8 cellular contexts compared by ENCODE assay signal in the genomic region with DNA sequence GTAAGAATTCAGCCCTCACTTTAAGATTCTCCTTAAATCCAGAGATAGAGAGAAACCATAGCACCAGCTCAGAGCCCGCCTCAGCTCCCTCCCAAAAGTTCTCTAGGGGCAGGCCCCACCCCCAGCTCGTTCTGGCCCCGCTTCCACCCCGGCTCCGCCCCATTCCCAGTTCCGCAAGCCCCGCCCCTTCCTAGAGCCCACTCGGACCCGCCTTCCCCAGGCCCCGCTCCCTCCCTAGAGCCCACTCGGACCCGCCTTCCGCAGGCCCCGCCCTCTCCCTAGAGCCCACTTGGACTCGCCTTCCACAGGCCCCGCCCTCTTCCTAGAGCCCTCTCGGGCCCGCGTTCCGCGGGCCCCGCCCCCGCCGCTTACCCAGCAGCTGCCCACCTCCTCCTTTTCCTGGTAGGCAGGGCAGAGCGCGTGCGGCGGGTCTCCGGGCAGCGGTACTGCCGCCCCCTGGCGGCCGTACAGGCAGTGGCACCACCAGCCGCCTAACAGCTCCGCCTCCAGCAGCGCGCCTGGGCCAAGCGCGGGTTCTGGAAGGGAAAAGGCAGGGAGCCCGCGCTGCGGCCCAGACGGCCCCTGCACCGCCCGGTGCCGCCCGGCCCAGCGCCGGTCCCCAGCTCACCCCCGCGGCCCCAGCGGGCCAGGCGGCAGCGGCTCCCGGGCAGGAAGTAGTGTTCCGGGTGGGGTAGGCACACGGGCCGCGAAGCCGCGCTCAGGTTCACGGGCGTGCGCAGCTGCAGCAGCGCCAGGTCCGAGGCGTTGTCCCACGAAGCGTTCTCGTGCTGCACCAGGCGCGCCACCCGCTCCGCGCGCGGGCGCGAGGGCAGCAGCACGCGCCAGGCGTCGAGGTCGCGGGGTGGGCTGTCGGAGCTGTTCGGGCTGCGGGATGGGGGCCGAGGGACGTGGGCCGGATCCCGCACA. TPM values are rescaled to one million over a fixed set of nuclear protein-coding genes. Genes with fewer than 3 reads are reported as not detected.
DNase-seq lines count a peak whose midpoint lies in the region; ATAC-seq and TF ChIP-seq lines count a peak whose summit lies in the region.

No MANE protein-coding gene starts in this region.

- H3K27me3 Mint-ChIP-seq in CD14-positive monocyte (ENCODE audit: low read depth in 3 of 3): peaks cover 0 to 4% (median 2%) of the 10 kb centered on the region in 3 donors

- no peaks in the 10 kb centered on the region for H3K27me3 ChIP-seq in liver (ENCODE audit: control insufficient read depth in 4 of 4, insufficient read depth in 4 of 4, low read length in 3 of 4)

- TF ChIP-seq CTCF in CD14-positive monocyte (IDR thresholded peaks at IDR 0.05) (peak; percentile 90), liver (IDR thresholded peaks at IDR 0.05; ENCODE audit: low read depth, low read length, missing input control) (peak; percentile 99)

- ATAC-seq in GM19395 (IDR thresholded peaks at IDR 0.05; ENCODE audit: unreplicated experiment): peak; percentile 82
- ATAC-seq in HG03558 (IDR thresholded peaks at IDR 0.05; ENCODE audit: extremely low read depth, unreplicated experiment): peak; percentile 73

- H3K36me3 ChIP-seq in liver (ENCODE audit: control insufficient read depth in 4 of 4, insufficient read depth in 3 of 4, low read depth in 1 of 4, low read length in 3 of 4): no peaks in the 10 kb centered on the region

- peaks cover 36% of the 10 kb centered on the region for H3K4me1 Mint-ChIP-seq in CD14-positive monocyte

- intact Hi-C loops in CD14-positive monocyte (cut with micrococcal nuclease): loop anchor here (1.0 to 10.0 kb wide), 6 partner anchors 14 to 148 kb away; a partner anchor contains a TSS

- 4% methylated on average over 92 of the region's 92 CpGs for WGBS in liver

- H3K4me3 Mint-ChIP-seq in CD14-positive monocyte: peak overlapping the region; percentile 73 to 85

- H3K4me1 ChIP-seq in liver (ENCODE audit: control insufficient read depth in 4 of 4, insufficient read depth in 4 of 4, low read length in 3 of 4): peaks cover 14 to 26% (median 19%) of the 10 kb centered on the region in 4 donors

- H3K9me3 ChIP-seq in liver (ENCODE audit: control insufficient read depth in 4 of 4, low read length in 3 of 4): no peaks in the 10 kb centered on the region

- H3K4me3 ChIP-seq in liver (ENCODE audit: low read depth in 1 of 3, low read length in 3 of 3): peak overlapping the region; percentile 38 to 62 (median 53)

- peaks cover 0 to 5% (median 0%) of the 10 kb centered on the region in 7 donors for H3K9me3 Mint-ChIP-seq in CD14-positive monocyte

- DNase-seq in CD14-positive monocyte (ENCODE audit: low spot score): peak; percentile 93
- DNase-seq in NCI-H69 (lab: John Stamatoyannopoulos, UW): peak; percentile 100
- DNase-seq in activated CD4-positive, alpha-beta T cell treated with anti-CD3 and anti-CD28 coated beads, Interleukin-2, amount 50 U/mL, for 1 hour: peak; percentile 93
- peak; percentile 99 for DNase-seq in dermis blood vessel endothelial cell
- peak; percentile 97 for DNase-seq in stimulated activated CD4-positive, alpha-beta T cell treated with anti-CD3 and anti-CD28 coated beads, Interleukin-4, amount 100 ng/mL, for 1 hour

- peak overlapping the region; percentile 32 to 75 for H3K9ac ChIP-seq in liver (ENCODE audit: low read depth in 1 of 2, low read length in 2 of 2)

- peak overlapping the region; percentile 85 to 95 (median 93) for H3K27ac Mint-ChIP-seq in CD14-positive monocyte

- H3K27ac ChIP-seq in liver (ENCODE audit: low read depth in 1 of 2, low read length in 2 of 2): peak overlapping the region; percentile 63 to 81

- H3K36me3 Mint-ChIP-seq in CD14-positive monocyte: peaks cover 0 to 3% of the 10 kb centered on the region in 2 donors

- peak; percentile 90 to 92 for TF ChIP-seq RAD21 in liver (IDR thresholded peaks at IDR 0.05)

TF ChIP-seq in liver, 16 proteins besides CTCF, POLR2A, EP300 and RAD21:
- TF ChIP-seq GABPA (IDR thresholded peaks at IDR 0.05 in 1 of 2, conservative IDR thresholded peaks at IDR 0.05 in 1 of 2): peak in 1 of 2 donors; percentile 83
- peak; percentile 41 to 54 for TF ChIP-seq RXRA (IDR thresholded peaks at IDR 0.05)
- no peak for TF ChIP-seq TAF1 (conservative IDR thresholded peaks at IDR 0.05)
- peak; percentile 84 for TF ChIP-seq YY1 (IDR thresholded peaks at IDR 0.05)
- TF ChIP-seq HNF4A (conservative IDR thresholded peaks at IDR 0.05): peak; percentile 37 to 45
- peak; percentile 17 to 32 for TF ChIP-seq JUND (IDR thresholded peaks at IDR 0.05)
- TF ChIP-seq SP1 (IDR thresholded peaks at IDR 0.05): peak; percentile 96
- TF ChIP-seq, protein P1, sequence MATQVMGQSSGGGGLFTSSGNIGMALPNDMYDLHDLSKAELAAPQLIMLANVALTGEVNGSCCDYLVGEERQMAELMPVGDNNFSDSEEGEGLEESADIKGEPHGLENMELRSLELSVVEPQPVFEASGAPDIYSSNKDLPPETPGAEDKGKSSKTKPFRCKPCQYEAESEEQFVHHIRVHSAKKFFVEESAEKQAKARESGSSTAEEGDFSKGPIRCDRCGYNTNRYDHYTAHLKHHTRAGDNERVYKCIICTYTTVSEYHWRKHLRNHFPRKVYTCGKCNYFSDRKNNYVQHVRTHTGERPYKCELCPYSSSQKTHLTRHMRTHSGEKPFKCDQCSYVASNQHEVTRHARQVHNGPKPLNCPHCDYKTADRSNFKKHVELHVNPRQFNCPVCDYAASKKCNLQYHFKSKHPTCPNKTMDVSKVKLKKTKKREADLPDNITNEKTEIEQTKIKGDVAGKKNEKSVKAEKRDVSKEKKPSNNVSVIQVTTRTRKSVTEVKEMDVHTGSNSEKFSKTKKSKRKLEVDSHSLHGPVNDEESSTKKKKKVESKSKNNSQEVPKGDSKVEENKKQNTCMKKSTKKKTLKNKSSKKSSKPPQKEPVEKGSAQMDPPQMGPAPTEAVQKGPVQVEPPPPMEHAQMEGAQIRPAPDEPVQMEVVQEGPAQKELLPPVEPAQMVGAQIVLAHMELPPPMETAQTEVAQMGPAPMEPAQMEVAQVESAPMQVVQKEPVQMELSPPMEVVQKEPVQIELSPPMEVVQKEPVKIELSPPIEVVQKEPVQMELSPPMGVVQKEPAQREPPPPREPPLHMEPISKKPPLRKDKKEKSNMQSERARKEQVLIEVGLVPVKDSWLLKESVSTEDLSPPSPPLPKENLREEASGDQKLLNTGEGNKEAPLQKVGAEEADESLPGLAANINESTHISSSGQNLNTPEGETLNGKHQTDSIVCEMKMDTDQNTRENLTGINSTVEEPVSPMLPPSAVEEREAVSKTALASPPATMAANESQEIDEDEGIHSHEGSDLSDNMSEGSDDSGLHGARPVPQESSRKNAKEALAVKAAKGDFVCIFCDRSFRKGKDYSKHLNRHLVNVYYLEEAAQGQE (IDR thresholded peaks at IDR 0.05): peak; percentile 62
- peak; percentile 85 for TF ChIP-seq FOXA1 (IDR thresholded peaks at IDR 0.05)
- TF ChIP-seq HNF4G (IDR thresholded peaks at IDR 0.05): no peak
- TF ChIP-seq FOXA2 (IDR thresholded peaks at IDR 0.05): no peak
- TF ChIP-seq, protein P2, sequence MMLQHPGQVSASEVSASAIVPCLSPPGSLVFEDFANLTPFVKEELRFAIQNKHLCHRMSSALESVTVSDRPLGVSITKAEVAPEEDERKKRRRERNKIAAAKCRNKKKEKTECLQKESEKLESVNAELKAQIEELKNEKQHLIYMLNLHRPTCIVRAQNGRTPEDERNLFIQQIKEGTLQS (IDR thresholded peaks at IDR 0.05): no peak
- TF ChIP-seq NR2F2 (IDR thresholded peaks at IDR 0.05): peak; percentile 50
- TF ChIP-seq, protein P3, sequence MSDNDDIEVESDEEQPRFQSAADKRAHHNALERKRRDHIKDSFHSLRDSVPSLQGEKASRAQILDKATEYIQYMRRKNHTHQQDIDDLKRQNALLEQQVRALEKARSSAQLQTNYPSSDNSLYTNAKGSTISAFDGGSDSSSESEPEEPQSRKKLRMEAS (IDR thresholded peaks at IDR 0.05): peak; percentile 78
- TF ChIP-seq EGR1 (IDR thresholded peaks at IDR 0.05; ENCODE audit: low read depth in 2 of 2): peak; percentile 59 to 71
- TF ChIP-seq, protein P4, sequence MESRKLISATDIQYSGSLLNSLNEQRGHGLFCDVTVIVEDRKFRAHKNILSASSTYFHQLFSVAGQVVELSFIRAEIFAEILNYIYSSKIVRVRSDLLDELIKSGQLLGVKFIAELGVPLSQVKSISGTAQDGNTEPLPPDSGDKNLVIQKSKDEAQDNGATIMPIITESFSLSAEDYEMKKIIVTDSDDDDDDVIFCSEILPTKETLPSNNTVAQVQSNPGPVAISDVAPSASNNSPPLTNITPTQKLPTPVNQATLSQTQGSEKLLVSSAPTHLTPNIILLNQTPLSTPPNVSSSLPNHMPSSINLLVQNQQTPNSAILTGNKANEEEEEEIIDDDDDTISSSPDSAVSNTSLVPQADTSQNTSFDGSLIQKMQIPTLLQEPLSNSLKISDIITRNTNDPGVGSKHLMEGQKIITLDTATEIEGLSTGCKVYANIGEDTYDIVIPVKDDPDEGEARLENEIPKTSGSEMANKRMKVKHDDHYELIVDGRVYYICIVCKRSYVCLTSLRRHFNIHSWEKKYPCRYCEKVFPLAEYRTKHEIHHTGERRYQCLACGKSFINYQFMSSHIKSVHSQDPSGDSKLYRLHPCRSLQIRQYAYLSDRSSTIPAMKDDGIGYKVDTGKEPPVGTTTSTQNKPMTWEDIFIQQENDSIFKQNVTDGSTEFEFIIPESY (IDR thresholded peaks at IDR 0.05): no peak

RNA-seq across cellular contexts. Expression of a gene that starts 6.8 kb away (rescaled TPM):
- polyA plus RNA-seq in CD14-positive monocyte: not detected
- not detected in 2 replicates for total RNA-seq in dermis blood vessel endothelial cell
- total RNA-seq in liver: 1 to 10 TPM; 1.1 to 8.3 TPM
- polyA plus RNA-seq in liver: 10 to 100 TPM in 1 of 2 donors, 1 to 10 TPM in 1; 8.5 to 50.1 TPM

RNA-seq across cellular contexts. Expression of a gene that starts 7.5 kb away (rescaled TPM):
- 1 to 10 TPM; 3.1 to 4.2 TPM for polyA plus RNA-seq in CD14-positive monocyte
- 0.51 TPM in 1 of 2 replicates, not detected in the other for total RNA-seq in dermis blood vessel endothelial cell
- under 1 TPM; 0.09 to 0.50 TPM for total RNA-seq in liver
- polyA plus RNA-seq in liver: 1 to 10 TPM in 1 of 2 donors, under 1 TPM in 1; 0.74 to 2.1 TPM

RNA-seq across cellular contexts. Expression of a gene that starts 24.9 kb away (rescaled TPM):
- polyA plus RNA-seq in CD14-positive monocyte (10 to 100 TPM; 34.5 to 42.0 TPM), liver (10 to 100 TPM; 15.9 to 18.3 TPM)
- total RNA-seq in dermis blood vessel endothelial cell (38.3 and 45.6 TPM in 2 replicates), liver (10 to 100 TPM; 20.9 to 37.4 TPM)

RNA-seq across cellular contexts. Expression of a gene that starts 34.2 kb away (rescaled TPM):
- 10 to 100 TPM; 76.5 to 93.5 TPM for polyA plus RNA-seq in CD14-positive monocyte
- total RNA-seq in dermis blood vessel endothelial cell: 18.4 and 36.2 TPM in 2 replicates
- total RNA-seq in liver: 10 to 100 TPM; 10.0 to 29.5 TPM
- 10 to 100 TPM; 40.2 to 41.6 TPM for polyA plus RNA-seq in liver

RNA-seq across cellular contexts. Expression of a gene that starts 37.6 kb away (rescaled TPM):
- 10 to 100 TPM; 54.9 to 78.5 TPM for polyA plus RNA-seq in CD14-positive monocyte
- 68.2 and 71.3 TPM in 2 replicates for total RNA-seq in dermis blood vessel endothelial cell
- 10 to 100 TPM; 36.4 to 51.5 TPM for total RNA-seq in liver
- polyA plus RNA-seq in liver: 10 to 100 TPM in 1 of 2 donors, 1 to 10 TPM in 1; 7.5 to 42.3 TPM

Comparison
In these comparisons a context has a peak if more than half of its experiments do, and no peak if none do; other contexts are left out.
1. Peak in every context shown above with its lines: DNase-seq, ATAC-seq, H3K4me3 ChIP-seq and H3K27ac ChIP-seq.